ENCODE assay signal across 24 cellular contexts in the genomic region with DNA sequence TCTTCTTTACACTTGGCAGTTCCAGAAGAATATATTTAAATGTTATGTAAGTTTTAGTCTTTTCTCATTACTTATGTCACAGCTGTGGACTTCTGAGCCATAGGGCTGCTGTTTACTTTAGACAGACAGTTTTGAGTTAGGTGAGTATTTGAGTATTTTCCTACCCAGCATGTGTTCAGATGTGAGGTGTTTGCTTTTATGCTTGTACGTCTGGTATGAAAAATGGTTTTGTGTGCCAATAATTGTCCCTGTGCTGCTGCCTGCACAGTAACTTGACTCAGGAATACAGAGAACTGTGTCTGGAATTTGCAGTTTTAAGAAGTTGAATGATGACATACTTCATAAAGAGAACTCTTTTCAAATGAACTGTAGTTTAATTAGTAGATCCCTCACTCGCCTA. TPM values are rescaled to one million over a fixed set of nuclear protein-coding genes. Genes with fewer than 3 reads are reported as not detected.
A peak's percentile ranks its signal among the peaks of the same experiment; 100 is the strongest.
DNase-seq lines count a peak whose midpoint lies in the region; ATAC-seq, FAIRE-seq and TF ChIP-seq lines count a peak whose summit lies in the region.
"Had no signal": no experiment of that assay in that cellular context is flagged by ENCODE, and none has a peak within 500 bp of the region (broad histone marks: within the 10 kb centered on the region; RNA-seq: fewer than 3 reads in every experiment).

No MANE protein-coding gene starts in this region.

- TF ChIP-seq RAD21 in HepG2 (CRISPR knock-in tag; IDR thresholded peaks at IDR 0.05), result no peak

- TF ChIP-seq EP300 in HepG2 (IDR thresholded peaks at IDR 0.05; ENCODE audit: low read depth in 2 of 2, low read length in 2 of 2), result no peak
- no peak for TF ChIP-seq EP300 in HepG2 (CRISPR knock-in tag; IDR thresholded peaks at IDR 0.05; ENCODE audit: borderline replicate concordance)

- in situ Hi-C loops in HepG2 (cut with HindIII; ENCODE audit: extremely low pct_ligation_motif_present, low pct_unique_long_range_greater_than_20kb), result loop anchor here (10.0 kb wide), 1 partner anchor 657 kb away; no protein-coding TSS in a partner anchor

- H3K4me3 ChIP-seq in HepG2 (replicated peaks in 1 of 3; ENCODE audit: insufficient read depth in 1 of 3, low read depth in 2 of 3, low read length in 3 of 3) (no peak overlapping the region), right lobe of liver (no peak overlapping the region), SJCRH30 (peak overlapping the region; percentile 28), PC-3 (ENCODE audit: low read length) (no peak overlapping the region)
- H3K4me3 ChIP-seq: cardiac muscle cell, suprapubic skin, uterus had no signal

- intact Hi-C loops in HepG2 (cut with micrococcal nuclease; ENCODE audit: unreplicated experiment), result loop anchor here (5.0 kb wide), 1 partner anchor 654 kb away; no protein-coding TSS in a partner anchor
- intact Hi-C loops in right lobe of liver (cut with DNase I), result no loop called here
- intact Hi-C loops in left ventricle myocardium superior (cut with micrococcal nuclease), result loop anchor here (5.0 kb wide), 1 partner anchor 474 kb away; no protein-coding TSS in a partner anchor
- intact Hi-C loops in PC-3 (cut with micrococcal nuclease), result loop anchor here (5.0 kb wide), 2 partner anchors 269 to 654 kb away; no protein-coding TSS in a partner anchor

- FAIRE-seq in HepG2 (lab: Jason Lieb, UNC), result no peak
- FAIRE-seq: GM12891 had no signal

- no peak for ATAC-seq in HepG2
- no peak for ATAC-seq in right lobe of liver
- ATAC-seq in left ventricle myocardium superior, result no peak
- ATAC-seq in PC-3, result no peak
- ATAC-seq: activated CD8-positive, alpha-beta memory T cell treated with anti-CD3 and anti-CD28 coated beads, Interleukin-2, amount 10 ng/mL, durations not matched to agents 7 days and 5 days had no signal

- TF ChIP-seq CTCF in HepG2 (CRISPR knock-in tag; IDR thresholded peaks at IDR 0.05) (no peak), right lobe of liver (IDR thresholded peaks at IDR 0.05) (no peak), PC-3 (conservative IDR thresholded peaks at IDR 0.05; ENCODE audit: low read depth, low read length) (no peak)

- no peak overlapping the region for H3K27ac ChIP-seq in HepG2 (ENCODE audit: extremely low read length, insufficient read depth, low read length)
- no peak overlapping the region for H3K27ac ChIP-seq in right lobe of liver
- H3K27ac ChIP-seq in SJCRH30, result peak overlapping the region; percentile 96
- peak overlapping the region; percentile 2 for H3K27ac ChIP-seq in layer of hippocampus (ENCODE audit: low read depth, low read length)
- no peak overlapping the region for H3K27ac ChIP-seq in PC-3 (ENCODE audit: low read length)
- H3K27ac ChIP-seq: cardiac muscle cell, RWPE1, suprapubic skin, uterus, WERI-Rb-1 had no signal

- no peaks in the 10 kb centered on the region for H3K9me3 Mint-ChIP-seq in immature natural killer cell
- H3K9me3 Mint-ChIP-seq: activated CD4-positive, alpha-beta T cell treated with anti-CD3 and anti-CD28 coated beads, Interleukin-2, amount 10 ng/mL, durations not matched to agents 7 days and 5 days; activated naive CD4-positive, alpha-beta T cell treated with anti-CD3 and anti-CD28 coated beads, Interleukin-2, amount 10 ng/mL, durations not matched to agents 7 days and 5 days had no signal

- no peaks in the 10 kb centered on the region for H3K9me3 ChIP-seq in HepG2 (ENCODE audit: low read length)
- peaks cover 0 to 6% (median 0%) of the 10 kb centered on the region in 4 donors for H3K9me3 ChIP-seq in right lobe of liver
- H3K9me3 ChIP-seq in SJCRH30 (replicated peaks), result peaks cover 3% of the 10 kb centered on the region; the same call in 1 of the 2 replicates
- no peaks in the 10 kb centered on the region for H3K9me3 ChIP-seq in PC-3 (ENCODE audit: low read length)
- H3K9me3 ChIP-seq: SK-N-SH, suprapubic skin, uterus had no signal

- H3K9ac ChIP-seq in HepG2 (ENCODE audit: insufficient read depth, low read depth, low read length) (no peak overlapping the region), PC-3 (ENCODE audit: low read length) (no peak overlapping the region)
- H3K9ac ChIP-seq: SK-N-SH had no signal

- CTCF ChIA-PET in HepG2 (lab: Yijun Ruan, JAX; ENCODE audit: low intra/inter-chr PET ratio, low total read pairs) (no interaction called here), PC-3 (lab: Charles Lee) (no interaction called here)

- no peak overlapping the region for H3K4me3 Mint-ChIP-seq in immature natural killer cell
- H3K4me3 Mint-ChIP-seq: activated CD4-positive, alpha-beta T cell treated with anti-CD3 and anti-CD28 coated beads, Interleukin-2, amount 10 ng/mL, durations not matched to agents 7 days and 5 days; activated CD8-positive, alpha-beta memory T cell treated with anti-CD3 and anti-CD28 coated beads, Interleukin-2, amount 10 ng/mL, durations not matched to agents 7 days and 5 days; activated naive CD4-positive, alpha-beta T cell treated with anti-CD3 and anti-CD28 coated beads, Interleukin-2, amount 10 ng/mL, durations not matched to agents 7 days and 5 days; H9; T-helper 2 cell treated with Interferon-gamma antibody and Interleukin-4, amounts not matched to agents 5 μg/mL and 100 μg/mL, for 36 hours had no signal

- H3K27me3 ChIP-seq in HepG2 (ENCODE audit: control insufficient read depth in 1 of 2, insufficient read depth in 2 of 2, low read length in 2 of 2), result no peaks in the 10 kb centered on the region; a peak in 1 of 5 replicates
- H3K27me3 ChIP-seq in right lobe of liver, result no peaks in the 10 kb centered on the region
- H3K27me3 ChIP-seq in SJCRH30, result no peaks in the 10 kb centered on the region
- no peaks in the 10 kb centered on the region for H3K27me3 ChIP-seq in layer of hippocampus (ENCODE audit: control insufficient read depth, insufficient read depth, low read length)
- peaks cover 45% of the 10 kb centered on the region for H3K27me3 ChIP-seq in PC-3 (ENCODE audit: low read length)
- H3K27me3 ChIP-seq: cardiac muscle cell, suprapubic skin, uterus had no signal

- no peaks in the 10 kb centered on the region for H3K36me3 Mint-ChIP-seq in immature natural killer cell
- H3K36me3 Mint-ChIP-seq: activated CD8-positive, alpha-beta memory T cell treated with anti-CD3 and anti-CD28 coated beads, Interleukin-2, amount 10 ng/mL, durations not matched to agents 7 days and 5 days; activated naive CD4-positive, alpha-beta T cell treated with anti-CD3 and anti-CD28 coated beads, Interleukin-2, amount 10 ng/mL, durations not matched to agents 7 days and 5 days had no signal

- H3K36me3 ChIP-seq in HepG2 (replicated peaks in 1 of 2; ENCODE audit: control insufficient read depth in 1 of 2, insufficient read depth in 2 of 2, low read length in 2 of 2), result no peaks in the 10 kb centered on the region
- H3K36me3 ChIP-seq in right lobe of liver, result no peaks in the 10 kb centered on the region
- peaks cover 15% of the 10 kb centered on the region; the same call in 1 of the 2 replicates for H3K36me3 ChIP-seq in SJCRH30
- H3K36me3 ChIP-seq in PC-3 (ENCODE audit: low read depth, low read length), result no peaks in the 10 kb centered on the region
- H3K36me3 ChIP-seq: cardiac muscle cell, suprapubic skin, uterus, WERI-Rb-1 had no signal

- H3K4me2 ChIP-seq in HepG2 (ENCODE audit: low read depth, low read length) (no peak overlapping the region), PC-3 (ENCODE audit: low read length) (no peak overlapping the region)
- H3K4me2 ChIP-seq: SK-N-SH had no signal

- peaks cover 0 to 6% (median 4%) of the 10 kb centered on the region in 3 donors for H3K27me3 Mint-ChIP-seq in immature natural killer cell (ENCODE audit: low read depth in 3 of 3)

- POLR2A ChIA-PET in HepG2 (lab: Yijun Ruan, JAX), result no interaction called here
- POLR2A ChIA-PET in PC-3 (lab: Charles Lee; ENCODE audit: unreplicated experiment), result no interaction called here

- no peak for TF ChIP-seq POLR2A in HepG2 (IDR thresholded peaks at IDR 0.05; ENCODE audit: insufficient read depth in 1 of 2, low read depth in 2 of 2, low read length in 2 of 2)
- no peak for TF ChIP-seq POLR2A in right lobe of liver (IDR thresholded peaks at IDR 0.05)

- H3K9me2 ChIP-seq in PC-3 (replicated peaks; ENCODE audit: low read length), result no peaks in the 10 kb centered on the region
- H3K9me2 ChIP-seq: SK-N-SH had no signal

- WGBS in HepG2 (ENCODE audit: low lambda C conversion rate), result 3% methylated on average over 2 of the region's 2 CpGs
- 61% methylated on average over 2 of the region's 2 CpGs for WGBS in right lobe of liver (ENCODE audit: insufficient coverage, low coverage, low lambda C conversion rate, missing lambda C conversion rate)

- BruUV-seq in HepG2 (replicated peaks; lab: Mats Ljungman, UMichigan) (no TSS peak), PC-3 (replicated peaks; lab: Mats Ljungman, UMichigan) (no TSS peak)

- DNase-seq in HepG2 (ENCODE audit: low spot score), result no peak
- no peak for DNase-seq in right lobe of liver
- peak in 1 of 2 experiments; percentile 44 for DNase-seq in SJCRH30
- DNase-seq in left ventricle myocardium superior, result no peak
- no peak for DNase-seq in NCI-H82 (lab: John Stamatoyannopoulos, UW)
- DNase-seq in immature natural killer cell, result no peak
- DNase-seq in PC-3, result no peak
- DNase-seq: activated CD4-positive, alpha-beta T cell treated with anti-CD3 and anti-CD28 coated beads, Interleukin-2, amount 10 ng/mL, durations not matched to agents 7 days and 5 days; activated CD8-positive, alpha-beta memory T cell treated with anti-CD3 and anti-CD28 coated beads, Interleukin-2, amount 10 ng/mL, durations not matched to agents 7 days and 5 days; activated naive CD4-positive, alpha-beta T cell treated with anti-CD3 and anti-CD28 coated beads, Interleukin-2, amount 10 ng/mL, durations not matched to agents 7 days and 5 days; H9; kidney glomerular epithelial cell; mammary epithelial cell; NCI-H2029; SK-N-SH; uterus; WERI-Rb-1 had no signal

- H2AFZ ChIP-seq in HepG2 (ENCODE audit: low read length) (no peak overlapping the region), PC-3 (ENCODE audit: low read length) (no peak overlapping the region)

- H3K27ac Mint-ChIP-seq in immature natural killer cell, result no peak overlapping the region
- H3K27ac Mint-ChIP-seq: activated CD4-positive, alpha-beta T cell treated with anti-CD3 and anti-CD28 coated beads, Interleukin-2, amount 10 ng/mL, durations not matched to agents 7 days and 5 days; activated CD8-positive, alpha-beta memory T cell treated with anti-CD3 and anti-CD28 coated beads, Interleukin-2, amount 10 ng/mL, durations not matched to agents 7 days and 5 days; activated naive CD4-positive, alpha-beta T cell treated with anti-CD3 and anti-CD28 coated beads, Interleukin-2, amount 10 ng/mL, durations not matched to agents 7 days and 5 days; T-helper 2 cell treated with Interferon-gamma antibody and Interleukin-4, amounts not matched to agents 5 μg/mL and 100 μg/mL, for 36 hours had no signal

- H3F3A ChIP-seq in PC-3 (ENCODE audit: low read length, unreplicated experiment), result no peaks in the 10 kb centered on the region

- no peaks in the 10 kb centered on the region for H3K4me1 Mint-ChIP-seq in immature natural killer cell
- H3K4me1 Mint-ChIP-seq: activated CD4-positive, alpha-beta T cell treated with anti-CD3 and anti-CD28 coated beads, Interleukin-2, amount 10 ng/mL, durations not matched to agents 7 days and 5 days; activated naive CD4-positive, alpha-beta T cell treated with anti-CD3 and anti-CD28 coated beads, Interleukin-2, amount 10 ng/mL, durations not matched to agents 7 days and 5 days had no signal

- no peaks in the 10 kb centered on the region for H4K20me1 ChIP-seq in HepG2 (ENCODE audit: insufficient read depth, low read length)
- no peaks in the 10 kb centered on the region for H4K20me1 ChIP-seq in PC-3 (ENCODE audit: low read length)

- no peaks in the 10 kb centered on the region for H3K4me1 ChIP-seq in HepG2 (ENCODE audit: insufficient read depth, low read length)
- no peaks in the 10 kb centered on the region for H3K4me1 ChIP-seq in right lobe of liver
- peaks cover 51% of the 10 kb centered on the region for H3K4me1 ChIP-seq in SJCRH30
- H3K4me1 ChIP-seq in PC-3 (ENCODE audit: insufficient read depth, low read length), result no peaks in the 10 kb centered on the region
- H3K4me1 ChIP-seq: suprapubic skin, uterus had no signal

- H3K79me2 ChIP-seq in HepG2 (ENCODE audit: insufficient read depth, low read length) (no peaks in the 10 kb centered on the region), PC-3 (ENCODE audit: low read length) (no peaks in the 10 kb centered on the region)

RNA-seq across cellular contexts. Expression of gene MEGF10, which starts 20.8 kb away (rescaled TPM):
- total RNA-seq in HepG2 (2016; rRNA removed; fragmentation: Illumina TruSeq; extraction: Trizol), result not detected in 2 replicates
- not detected in 2 replicates for total RNA-seq in HepG2 (2016; cell fraction: cytosol; rRNA removed; fragmentation: Illumina TruSeq; extraction: Trizol; ENCODE audit: low read depth)
- not detected in 2 replicates for total RNA-seq in HepG2 (2016; cell fraction: insoluble cytoplasmic fraction; rRNA removed; fragmentation: Illumina TruSeq; extraction: Trizol)
- not detected in 2 replicates for total RNA-seq in HepG2 (2016; cell fraction: membrane; rRNA removed; fragmentation: Illumina TruSeq; extraction: Trizol)
- total RNA-seq in HepG2 (2016; cell fraction: nucleus; rRNA removed; fragmentation: Illumina TruSeq; extraction: Trizol), result not detected in 2 replicates
- not detected in 2 replicates for polyA plus RNA-seq in HepG2 (2011; rRNA removed)
- not detected in 2 replicates for polyA plus RNA-seq in HepG2 (2011; cell fraction: cytosol; rRNA removed)
- polyA plus RNA-seq in HepG2 (2011; cell fraction: nucleus; rRNA removed), result not detected in 2 replicates
- polyA plus RNA-seq in HepG2 (2012), result not detected in 2 replicates
- not detected in 2 replicates for polyA plus RNA-seq in HepG2 (2016; cell fraction: cytosol; fragmentation: Illumina TruSeq; extraction: Trizol; ENCODE audit: low read depth)
- polyA plus RNA-seq in HepG2 (2016; cell fraction: insoluble cytoplasmic fraction; fragmentation: Illumina TruSeq; extraction: Trizol; ENCODE audit: low read depth), result not detected in 2 replicates
- polyA plus RNA-seq in HepG2 (2016; cell fraction: membrane; fragmentation: Illumina TruSeq; extraction: Trizol; ENCODE audit: low read depth), result not detected in 2 replicates
- not detected in 2 replicates for polyA plus RNA-seq in HepG2 (2016; cell fraction: nucleus; fragmentation: Illumina TruSeq; extraction: Trizol; ENCODE audit: insufficient read depth, low read depth)
- polyA minus RNA-seq in HepG2 (2011; rRNA and poly(A)+ RNA removed; ENCODE audit: low replicate concordance), result not detected in 2 replicates
- not detected in 2 replicates for polyA minus RNA-seq in HepG2 (2011; cell fraction: cytosol; rRNA and poly(A)+ RNA removed)
- not detected in 2 replicates for polyA minus RNA-seq in HepG2 (2011; cell fraction: nucleus; rRNA and poly(A)+ RNA removed)
- total RNA-seq in right lobe of liver, result 1 to 10 TPM in 1 of 6 experiments, under 1 TPM in 5; 0.42 to 1.4 (median 0.75) TPM
- total RNA-seq in SJCRH30 (2014; rRNA removed; shearing (Covaris generic)), result 67.6 and 77.9 TPM in 2 replicates
- 0.37 TPM for total RNA-seq in left ventricle myocardium superior
- not detected for polyA plus RNA-seq in immature natural killer cell
- total RNA-seq in PC-3 (2014; rRNA removed), result not detected in 2 replicates
- total RNA-seq: activated CD4-positive, alpha-beta T cell treated with anti-CD3 and anti-CD28 coated beads, Interleukin-2, amount 10 ng/mL, durations not matched to agents 7 days and 5 days; activated CD8-positive, alpha-beta memory T cell treated with anti-CD3 and anti-CD28 coated beads, Interleukin-2, amount 10 ng/mL, durations not matched to agents 7 days and 5 days had no signal
- polyA plus RNA-seq: BJ, mammary epithelial cell had no signal

Comparison
In these comparisons a context has a peak if more than half of its experiments do, and no peak if none do; other contexts are left out.
1. intact Hi-C loops: an anchor here in HepG2 (5.0 kb wide), left ventricle myocardium superior (5.0 kb wide) and PC-3 (5.0 kb wide); none called in right lobe of liver.
2. H3K27ac ChIP-seq: peak in SJCRH30 (single experiment) and layer of hippocampus (single experiment); none in HepG2 (single experiment), right lobe of liver (0 of 3) and PC-3 (single experiment).
3. RNA of gene MEGF10, which starts 20.8 kb away (total RNA-seq): 67.6 to 77.9 TPM in SJCRH30; 0.42 to 1.4 TPM in right lobe of liver, 0.37 TPM in left ventricle myocardium superior (single experiment), not detected in HepG2 and not detected in PC-3; every median in the first group is over 10 times any median in the second.